Comparison of ENCODE assay signal across 1 cellular context in the genomic region with DNA sequence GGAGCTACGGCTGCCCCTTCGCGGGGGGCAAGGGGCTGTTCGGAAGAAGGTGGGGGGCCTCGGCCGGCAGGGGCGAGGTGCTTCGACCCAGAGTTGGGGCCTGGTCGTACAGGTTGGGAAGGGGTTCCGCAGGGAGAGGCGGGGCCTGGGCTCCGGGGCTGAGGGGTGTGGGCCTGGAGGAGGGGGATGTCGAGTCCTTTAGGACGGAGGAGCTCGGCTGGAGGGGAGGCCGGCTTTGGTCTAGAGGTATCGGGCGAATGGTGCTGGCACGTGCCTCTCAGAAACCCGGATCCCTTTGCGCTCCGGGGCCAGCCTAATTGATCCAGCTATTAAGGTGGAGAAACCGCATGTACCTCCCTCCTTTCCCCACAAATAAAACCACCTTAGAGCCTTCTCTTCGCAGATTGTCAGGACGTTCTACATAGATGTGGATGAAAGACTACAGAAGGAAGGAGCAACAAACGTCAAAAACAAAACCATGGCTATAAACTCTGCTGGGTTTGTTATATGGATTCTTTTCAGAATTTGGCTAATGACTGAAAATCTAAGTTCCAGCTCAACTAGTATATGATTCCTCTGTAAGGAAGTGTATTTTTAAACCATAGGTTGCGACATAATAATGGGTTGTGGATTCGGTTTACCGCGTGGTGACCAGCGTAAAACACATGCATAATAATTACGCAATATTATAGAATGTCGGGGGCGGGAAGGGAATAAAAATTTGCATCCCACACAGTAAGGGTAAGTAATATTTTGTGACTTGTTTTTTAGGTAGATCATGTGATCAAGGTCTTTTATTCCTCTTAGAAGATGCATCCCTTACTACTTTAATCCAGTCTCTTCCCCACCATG.
TF ChIP-seq lines count a peak whose summit lies in the region.

No MANE protein-coding gene starts in this region.

TF ChIP-seq in HepG2, 621 proteins besides CTCF, POLR2A, EP300 and RAD21 (continues in another document):
- TF ChIP-seq MTA3 (CRISPR knock-in tag; IDR thresholded peaks at IDR 0.05) (no peak), DPF2 (CRISPR knock-in tag; IDR thresholded peaks at IDR 0.05; ENCODE audit: borderline replicate concordance, low read depth) (no peak), SATB2 (CRISPR knock-in tag; IDR thresholded peaks at IDR 0.05) (no peak), SCMH1 (CRISPR knock-in tag; IDR thresholded peaks at IDR 0.05; ENCODE audit: borderline replicate concordance) (no peak), ELF3 (CRISPR knock-in tag; IDR thresholded peaks at IDR 0.05) (no peak), ZNF292 (CRISPR knock-in tag; IDR thresholded peaks at IDR 0.05; ENCODE audit: borderline replicate concordance, low read depth) (no peak), KAT2B (IDR thresholded peaks at IDR 0.05; ENCODE audit: borderline replicate concordance, low read depth, low read length) (no peak), ZFX (CRISPR knock-in tag; IDR thresholded peaks at IDR 0.05; ENCODE audit: low read depth) (peak; percentile 66), ZNF772 (CRISPR knock-in tag; IDR thresholded peaks at IDR 0.05) (0 out of 2 replicates have a peak, but pooled peaks have one; percentile 32), ZNF761 (CRISPR knock-in tag; conservative IDR thresholded peaks at IDR 0.05) (no peak), THAP8 (CRISPR knock-in tag; IDR thresholded peaks at IDR 0.05; ENCODE audit: borderline replicate concordance) (no peak), ZNF687 (CRISPR knock-in tag; IDR thresholded peaks at IDR 0.05) (peak; percentile 31), ZNF431 (CRISPR knock-in tag; IDR thresholded peaks at IDR 0.05; ENCODE audit: borderline replicate concordance, low read depth) (no peak), HMGXB4 (CRISPR knock-in tag; IDR thresholded peaks at IDR 0.05; ENCODE audit: borderline replicate concordance in 1 of 2, low read depth in 1 of 2) (peak in 1 of 2 experiments; percentile 7; a peak in 1 of 4 replicates), ZBTB7A (CRISPR knock-in tag; IDR thresholded peaks at IDR 0.05) (no peak; the same call in 1 of the 2 replicates), CREB3 (CRISPR knock-in tag; IDR thresholded peaks at IDR 0.05) (no peak), JDP2 (CRISPR knock-in tag; IDR thresholded peaks at IDR 0.05; ENCODE audit: borderline replicate concordance) (no peak), ZNF530 (CRISPR knock-in tag; IDR thresholded peaks at IDR 0.05; ENCODE audit: low read depth) (no peak), ZNF160 (CRISPR knock-in tag; IDR thresholded peaks at IDR 0.05) (no peak), ZNF232 (CRISPR knock-in tag; IDR thresholded peaks at IDR 0.05; ENCODE audit: borderline replicate concordance) (no peak), RCOR2 (CRISPR knock-in tag; IDR thresholded peaks at IDR 0.05) (no peak), LCORL (IDR thresholded peaks at IDR 0.05) (no peak), LCORL (CRISPR knock-in tag; IDR thresholded peaks at IDR 0.05) (no peak), CEBPB (IDR thresholded peaks at IDR 0.05; ENCODE audit: borderline replicate concordance, low read depth, low read length) (peak; percentile 94), SNAPC5 (CRISPR knock-in tag; IDR thresholded peaks at IDR 0.05; ENCODE audit: borderline replicate concordance) (no peak), ZNF710 (CRISPR knock-in tag; IDR thresholded peaks at IDR 0.05; ENCODE audit: borderline replicate concordance) (no peak), KAT7 (CRISPR knock-in tag; IDR thresholded peaks at IDR 0.05; ENCODE audit: borderline replicate concordance) (no peak), ZBTB33 (CRISPR knock-in tag; IDR thresholded peaks at IDR 0.05) (0 out of 2 replicates have a peak, but pooled peaks have one; percentile 26), ZNF296 (CRISPR knock-in tag; conservative IDR thresholded peaks at IDR 0.05) (no peak), ZBTB38 (CRISPR knock-in tag; IDR thresholded peaks at IDR 0.05) (no peak), KDM4B (CRISPR knock-in tag; IDR thresholded peaks at IDR 0.05) (no peak), ZNF879 (CRISPR knock-in tag; IDR thresholded peaks at IDR 0.05) (0 out of 2 replicates have a peak, but pooled peaks have one; percentile 8), ZFP36L2 (CRISPR knock-in tag; IDR thresholded peaks at IDR 0.05) (0 out of 2 replicates have a peak, but pooled peaks have one; percentile 6), ZNF558 (CRISPR knock-in tag; IDR thresholded peaks at IDR 0.05; ENCODE audit: borderline replicate concordance) (no peak), PRDM4 (CRISPR knock-in tag; IDR thresholded peaks at IDR 0.05; ENCODE audit: borderline replicate concordance) (no peak), SRF (IDR thresholded peaks at IDR 0.05; ENCODE audit: low read depth, low read length) (no peak)
- TF ChIP-seq, protein P1, sequence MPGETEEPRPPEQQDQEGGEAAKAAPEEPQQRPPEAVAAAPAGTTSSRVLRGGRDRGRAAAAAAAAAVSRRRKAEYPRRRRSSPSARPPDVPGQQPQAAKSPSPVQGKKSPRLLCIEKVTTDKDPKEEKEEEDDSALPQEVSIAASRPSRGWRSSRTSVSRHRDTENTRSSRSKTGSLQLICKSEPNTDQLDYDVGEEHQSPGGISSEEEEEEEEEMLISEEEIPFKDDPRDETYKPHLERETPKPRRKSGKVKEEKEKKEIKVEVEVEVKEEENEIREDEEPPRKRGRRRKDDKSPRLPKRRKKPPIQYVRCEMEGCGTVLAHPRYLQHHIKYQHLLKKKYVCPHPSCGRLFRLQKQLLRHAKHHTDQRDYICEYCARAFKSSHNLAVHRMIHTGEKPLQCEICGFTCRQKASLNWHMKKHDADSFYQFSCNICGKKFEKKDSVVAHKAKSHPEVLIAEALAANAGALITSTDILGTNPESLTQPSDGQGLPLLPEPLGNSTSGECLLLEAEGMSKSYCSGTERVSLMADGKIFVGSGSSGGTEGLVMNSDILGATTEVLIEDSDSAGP (CRISPR knock-in tag; IDR thresholded peaks at IDR 0.05; ENCODE audit: borderline replicate concordance), result 0 out of 2 replicates have a peak, but pooled peaks have one; percentile 5
- TF ChIP-seq, protein P2, sequence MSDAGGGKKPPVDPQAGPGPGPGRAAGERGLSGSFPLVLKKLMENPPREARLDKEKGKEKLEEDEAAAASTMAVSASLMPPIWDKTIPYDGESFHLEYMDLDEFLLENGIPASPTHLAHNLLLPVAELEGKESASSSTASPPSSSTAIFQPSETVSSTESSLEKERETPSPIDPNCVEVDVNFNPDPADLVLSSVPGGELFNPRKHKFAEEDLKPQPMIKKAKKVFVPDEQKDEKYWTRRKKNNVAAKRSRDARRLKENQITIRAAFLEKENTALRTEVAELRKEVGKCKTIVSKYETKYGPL (CRISPR knock-in tag; IDR thresholded peaks at IDR 0.05), result no peak
- TF ChIP-seq, protein P3, sequence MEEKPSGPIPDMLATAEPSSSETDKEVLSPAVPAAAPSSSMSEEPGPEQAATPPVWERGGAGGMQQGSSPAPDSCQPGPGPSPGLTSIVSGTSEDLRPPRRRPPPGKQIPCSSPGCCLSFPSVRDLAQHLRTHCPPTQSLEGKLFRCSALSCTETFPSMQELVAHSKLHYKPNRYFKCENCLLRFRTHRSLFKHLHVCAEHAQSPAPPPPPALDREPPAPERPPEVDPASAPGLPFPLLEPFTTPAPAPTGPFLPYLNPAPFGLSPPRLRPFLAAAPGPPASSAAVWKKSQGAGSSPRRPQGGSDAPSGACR (CRISPR knock-in tag; IDR thresholded peaks at IDR 0.05), result no peak
